Comparison of ENCODE assay signal across 8 cellular contexts in genomic region chr12:20463920-20464524, GRCh38.
DNase-seq lines count a peak whose midpoint lies in the region; ATAC-seq, FAIRE-seq and TF ChIP-seq lines count a peak whose summit lies in the region.

No MANE protein-coding gene starts in this region.

- no peak for DNase-seq in AG04449 (ENCODE audit: low read depth, low spot score)
- peak; percentile 16 for DNase-seq in RPMI8226
- DNase-seq in keratinocyte (ENCODE audit: low read depth, low spot score) = no peak
- DNase-seq in activated T-helper 2 cell treated with anti-CD3 and anti-CD28 coated beads, Interferon-gamma antibody, Interleukin-2, Interleukin-4, amounts not matched to agents 10 μg/mL and 5 μg/mL and 100 μg/mL, durations not matched to agents 14 hours and 24 hours and 36 hours (ENCODE audit: low spot score) = no peak
- no peak for DNase-seq in HuH-7.5 (ENCODE audit: low spot score)

- H3K4me3 Mint-ChIP-seq in activated T-helper 2 cell treated with anti-CD3 and anti-CD28 coated beads, Interferon-gamma antibody, Interleukin-2, Interleukin-4, amounts not matched to agents 10 μg/mL and 5 μg/mL and 100 μg/mL, durations not matched to agents 14 hours and 24 hours and 36 hours (ENCODE audit: low read depth) = no peak overlapping the region

- H4K20me1 ChIP-seq in keratinocyte (ENCODE audit: control insufficient read depth, extremely low read depth, insufficient read depth, low read length) = no peaks in the 10 kb centered on the region

- H3K27me3 Mint-ChIP-seq in activated T-helper 2 cell treated with anti-CD3 and anti-CD28 coated beads, Interferon-gamma antibody, Interleukin-2, Interleukin-4, amounts not matched to agents 10 μg/mL and 5 μg/mL and 100 μg/mL, durations not matched to agents 14 hours and 24 hours and 36 hours (ENCODE audit: low read depth) = no peaks in the 10 kb centered on the region

- ATAC-seq in GM19043 (IDR thresholded peaks at IDR 0.05; ENCODE audit: low read depth, unreplicated experiment) (peak; percentile 48), GM21825 (IDR thresholded peaks at IDR 0.05; ENCODE audit: unreplicated experiment) (no peak)
- ATAC-seq in activated CD4-positive, CD25-positive, alpha-beta regulatory T cell treated with anti-CD3 and anti-CD28 coated beads, Interleukin-2, amount 50 U/mL, for 24 hours = no peak

- H3K27ac ChIP-seq in keratinocyte (ENCODE audit: control insufficient read depth, insufficient read depth, low read length) = no peak overlapping the region

- H3K4me3 ChIP-seq in AG04449 (ENCODE audit: low read depth, low read length) (no peak overlapping the region), keratinocyte (ENCODE audit: control insufficient read depth in 2 of 3, extremely low read depth in 1 of 3, insufficient read depth in 2 of 3, low read depth in 1 of 3, low read length in 3 of 3) (no peak overlapping the region)

- H3K36me3 ChIP-seq in keratinocyte (ENCODE audit: control insufficient read depth in 2 of 2, extremely low read depth in 1 of 2, insufficient read depth in 2 of 2, low read length in 2 of 2) = no peaks in the 10 kb centered on the region

- H3K36me3 Mint-ChIP-seq in activated T-helper 2 cell treated with anti-CD3 and anti-CD28 coated beads, Interferon-gamma antibody, Interleukin-2, Interleukin-4, amounts not matched to agents 10 μg/mL and 5 μg/mL and 100 μg/mL, durations not matched to agents 14 hours and 24 hours and 36 hours (ENCODE audit: low read depth) = no peaks in the 10 kb centered on the region

- intact Hi-C loops in activated T-helper 2 cell treated with anti-CD3 and anti-CD28 coated beads, Interferon-gamma antibody, Interleukin-2, Interleukin-4, amounts not matched to agents 10 μg/mL and 5 μg/mL and 100 μg/mL, durations not matched to agents 14 hours and 24 hours and 36 hours (cut with micrococcal nuclease) = no loop called here

- no peaks in the 10 kb centered on the region for H3K9me3 Mint-ChIP-seq in activated T-helper 2 cell treated with anti-CD3 and anti-CD28 coated beads, Interferon-gamma antibody, Interleukin-2, Interleukin-4, amounts not matched to agents 10 μg/mL and 5 μg/mL and 100 μg/mL, durations not matched to agents 14 hours and 24 hours and 36 hours

- no peaks in the 10 kb centered on the region for H3K79me2 ChIP-seq in keratinocyte (ENCODE audit: control insufficient read depth, insufficient read depth, low read length)

- no peaks in the 10 kb centered on the region for H3K27me3 ChIP-seq in keratinocyte (ENCODE audit: control insufficient read depth, extremely low read depth, insufficient read depth, low read length)

- H3K9ac ChIP-seq in keratinocyte (ENCODE audit: control insufficient read depth, extremely low read depth, insufficient read depth, low read length) = no peak overlapping the region

- dilution Hi-C loops in keratinocyte (cut with MboI; ENCODE audit: extremely low pct_ligation_motif_present, low sequenced_read_pairs) = no loop called here

- CTCF ChIA-PET in AG04449 (lab: Yijun Ruan, JAX) = interaction anchor here (0.7 to 3.5 kb wide), 22 partner anchors 8 to 333 kb away, joined by 3 to 47 read pairs (median 4); no protein-coding TSS in a partner anchor

- FAIRE-seq in keratinocyte (lab: Jason Lieb, UNC) = no peak

- H3K9me3 ChIP-seq in keratinocyte (ENCODE audit: control insufficient read depth, low read depth, low read length) = no peaks in the 10 kb centered on the region

- H2AFZ ChIP-seq in keratinocyte (ENCODE audit: control insufficient read depth, low read length) = no peak overlapping the region

- no peak overlapping the region for H3K27ac Mint-ChIP-seq in activated T-helper 2 cell treated with anti-CD3 and anti-CD28 coated beads, Interferon-gamma antibody, Interleukin-2, Interleukin-4, amounts not matched to agents 10 μg/mL and 5 μg/mL and 100 μg/mL, durations not matched to agents 14 hours and 24 hours and 36 hours

- no peaks in the 10 kb centered on the region for H3K9me1 ChIP-seq in keratinocyte (ENCODE audit: control insufficient read depth, extremely low read depth, insufficient read depth, low read length)

- H3K4me1 Mint-ChIP-seq in activated T-helper 2 cell treated with anti-CD3 and anti-CD28 coated beads, Interferon-gamma antibody, Interleukin-2, Interleukin-4, amounts not matched to agents 10 μg/mL and 5 μg/mL and 100 μg/mL, durations not matched to agents 14 hours and 24 hours and 36 hours (ENCODE audit: low read depth) = no peaks in the 10 kb centered on the region

- no peak overlapping the region for H3K4me2 ChIP-seq in keratinocyte (ENCODE audit: control insufficient read depth, extremely low read depth, insufficient read depth, low read depth, low read length)

- POLR2A ChIA-PET in AG04449 (lab: Yijun Ruan, JAX) = no interaction called here

- no peaks in the 10 kb centered on the region for H3K4me1 ChIP-seq in keratinocyte (ENCODE audit: control insufficient read depth, extremely low read depth, insufficient read depth, low read length)

- peak; percentile 41 for TF ChIP-seq CTCF in AG04449 (IDR thresholded peaks at IDR 0.05; ENCODE audit: insufficient read depth, low read length, missing control alignments)
- peak in 2 of 3 experiments; percentile 24 to 33 for TF ChIP-seq CTCF in keratinocyte (optimal IDR thresholded peaks at IDR 0.05 in 1 of 3, IDR thresholded peaks at IDR 0.05 in 1 of 3, conservative IDR thresholded peaks at IDR 0.05 in 1 of 3; ENCODE audit: extremely low read depth in 1 of 3, insufficient read depth in 2 of 3, low read length in 3 of 3)
